In the genomic region with DNA sequence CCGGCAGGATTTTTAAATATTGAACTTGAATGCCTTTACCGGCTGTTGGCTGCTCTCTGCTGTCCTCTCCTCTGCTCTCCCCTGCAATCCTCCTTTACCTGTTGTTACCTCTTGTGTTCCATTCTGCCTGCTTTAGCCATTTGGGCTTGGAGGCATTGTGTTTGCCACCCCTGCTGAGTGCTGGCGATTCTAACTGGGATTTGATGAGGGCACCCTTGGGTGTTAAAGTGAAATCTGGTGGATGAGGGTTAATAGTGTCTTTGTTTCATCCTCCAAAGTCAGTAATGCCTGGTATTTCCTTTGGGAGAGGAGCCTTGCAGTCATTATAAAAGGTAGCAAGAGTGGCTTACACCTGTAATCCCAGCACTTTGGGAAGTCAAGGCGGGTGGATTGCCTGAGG, we compare ENCODE assay signal across 2 cellular contexts.
TF ChIP-seq lines count a peak whose summit lies in the region.

No MANE protein-coding gene starts in this region.

TF ChIP-seq in H1, 55 proteins besides CTCF, POLR2A, EP300 and RAD21:
- no peak for TF ChIP-seq TEAD4 (IDR thresholded peaks at IDR 0.05; ENCODE audit: low read depth, low read length)
- TF ChIP-seq SIN3A (conservative IDR thresholded peaks at IDR 0.05 in 1 of 2, IDR thresholded peaks at IDR 0.05 in 1 of 2; ENCODE audit: low read depth in 1 of 2, low read length in 2 of 2) = no peak
- no peak for TF ChIP-seq CHD2 (IDR thresholded peaks at IDR 0.05; ENCODE audit: low read length)
- TF ChIP-seq POLR2AphosphoS5 (IDR thresholded peaks at IDR 0.05; ENCODE audit: low read depth, low read length) = no peak
- TF ChIP-seq BACH1 (IDR thresholded peaks at IDR 0.05; ENCODE audit: low read length) = no peak
- no peak for TF ChIP-seq EZH2 (IDR thresholded peaks at IDR 0.05; ENCODE audit: low read depth, low read length, severe bottlenecking)
- TF ChIP-seq SP2 (IDR thresholded peaks at IDR 0.05; ENCODE audit: low read length) = no peak
- TF ChIP-seq HDAC2 (IDR thresholded peaks at IDR 0.05; ENCODE audit: borderline replicate concordance in 1 of 2, low read depth in 2 of 2, low read length in 2 of 2) = no peak
- TF ChIP-seq SIX5 (IDR thresholded peaks at IDR 0.05; ENCODE audit: low read depth, low read length) = no peak
- no peak for TF ChIP-seq JUND (IDR thresholded peaks at IDR 0.05; ENCODE audit: low read length)
TF ChIP-seq in H1: peak in this region for 0.

TF ChIP-seq in HEK293T, 16 proteins besides CTCF, POLR2A, EP300 and RAD21:
- TF ChIP-seq CTBP1 (IDR thresholded peaks at IDR 0.05; ENCODE audit: borderline replicate concordance) (no peak), ZNF384 (IDR thresholded peaks at IDR 0.05) (no peak)
